31 cellular contexts compared by ENCODE assay signal in genomic region chr11:33944345-33944692, GRCh38.
"Had no signal": no experiment of that assay in that cellular context is flagged by ENCODE, and none has a peak within 500 bp of the region (broad histone marks: within the 10 kb centered on the region; RNA-seq: fewer than 3 reads in every experiment).

No MANE protein-coding gene starts in this region.

- H3K27me3 ChIP-seq: MG63 had no signal

- DNase-seq: Karpas-422, Kasumi-1, MG63, MM.1S, MV-4-11, NCI-H1048, NCI-H1092, NCI-H1092 treated with DMSO at 0.1 percent for 48 hours, NCI-H1105, NCI-H1105 treated with DMSO at 0.1 percent for 48 hours, NCI-H1436, NCI-H1436 treated with DMSO at 0.1 percent for 48 hours, NCI-H146, NCI-H1694, NCI-H1694 treated with DMSO at 0.1 percent for 48 hours, NCI-H187, NCI-H187 treated with DMSO at 0.1 percent for 48 hours, NCI-H1930, NCI-H2029, NCI-H2029 treated with DMSO at 0.1 percent for 48 hours, NCI-H2081 treated with DMSO at 0.1 percent for 48 hours, NCI-H2107, NCI-H2171, NCI-H2171 treated with DMSO at 0.1 percent for 48 hours, NCI-H2227 treated with DMSO at 0.1 percent for 48 hours, NCI-H226, NCI-H345, NCI-H446, NCI-H446 treated with DMSO at 0.1 percent for 48 hours, NCI-H510A treated with DMSO at 0.1 percent for 48 hours, NCI-H524 had no signal

- H3K9me3 ChIP-seq: MG63 had no signal

- H3K4me3 ChIP-seq: MG63 had no signal

- H3K36me3 ChIP-seq: MG63 had no signal
